Comparison of ENCODE assay signal across 7 cellular contexts in the genomic region with DNA sequence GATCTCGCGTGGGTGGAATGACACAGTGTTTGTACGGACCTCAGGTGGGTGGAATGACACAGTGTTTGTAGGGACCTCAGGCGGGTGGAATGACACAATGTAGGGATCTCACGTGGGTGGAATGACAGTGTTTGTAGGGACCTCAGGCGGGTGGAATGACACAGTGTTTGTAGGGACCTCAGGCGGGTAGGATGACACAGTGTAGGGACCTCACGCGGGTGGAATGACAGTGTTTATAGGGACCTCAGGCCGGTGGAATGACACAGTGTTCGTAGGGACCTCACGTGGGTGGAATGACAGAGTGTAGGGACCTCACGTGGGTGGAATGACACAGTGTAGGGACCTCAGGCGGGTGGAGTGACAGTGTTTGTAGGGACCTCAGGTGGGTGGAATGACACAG. TPM values are rescaled to one million over a fixed set of nuclear protein-coding genes. Genes with fewer than 3 reads are reported as not detected.
A peak's percentile ranks its signal among the peaks of the same experiment; 100 is the strongest.
DNase-seq lines count a peak whose midpoint lies in the region; ATAC-seq and TF ChIP-seq lines count a peak whose summit lies in the region.
"Not testable (repeated sequence)": the region's sequence is repeated elsewhere in the genome, so short reads cannot be mapped to it uniquely, and the experiment has no call there.

No MANE protein-coding gene starts in this region.

- ATAC-seq in CD4-positive, alpha-beta T cell (ENCODE audit: poor library complexity); naive thymus-derived CD4-positive, alpha-beta T cell; stimulated activated memory B cell treated with anti-CD40 and anti-IgM and Interleukin-4, amounts not matched to agents 10 μg/mL and 1 μg/mL and 100 μg/mL, for 72 hours: not testable (repeated sequence)

- not testable (repeated sequence) for H3K27me3 ChIP-seq in CD4-positive, alpha-beta T cell (ENCODE audit: control insufficient read depth, insufficient read depth, low read length); naive thymus-derived CD4-positive, alpha-beta T cell (ENCODE audit: control insufficient read depth in 2 of 2, insufficient read depth in 2 of 2, low read length in 2 of 2)

- H3K36me3 ChIP-seq in naive thymus-derived CD4-positive, alpha-beta T cell (ENCODE audit: control insufficient read depth in 2 of 3, insufficient read depth in 3 of 3, low read length in 3 of 3): not testable (repeated sequence)

- not testable (repeated sequence) for H3K27me3 Mint-ChIP-seq in CD4-positive, alpha-beta T cell; activated T-helper 1 cell treated with anti-CD3 and anti-CD28 coated beads, Interleukin-12 subunit alpha, Interleukin-12 subunit beta, Interleukin-2, Interleukin-4 antibody, amounts not matched to agents 30 ng/mL and 10 ng/mL and 1 ng/mL, durations not matched to agents 14 hours and 24 hours and 36 hours (ENCODE audit: insufficient read depth); activated naive CD4-positive, alpha-beta T cell treated with anti-CD3 and anti-CD28 coated beads, Interleukin-2, amount 50 U/mL, for 24 hours; MCF 10A (ENCODE audit: insufficient read depth, unreplicated experiment); naive thymus-derived CD4-positive, alpha-beta T cell; stimulated activated memory B cell treated with anti-CD40 and anti-IgM and Interleukin-4, amounts not matched to agents 10 μg/mL and 1 μg/mL and 100 μg/mL, for 72 hours

- intact Hi-C loops in CD4-positive, alpha-beta T cell (cut with DNase I, micrococcal nuclease); activated T-helper 1 cell treated with anti-CD3 and anti-CD28 coated beads, Interleukin-12 subunit alpha, Interleukin-12 subunit beta, Interleukin-2, Interleukin-4 antibody, amounts not matched to agents 30 ng/mL and 10 ng/mL and 1 ng/mL, durations not matched to agents 14 hours and 24 hours and 36 hours (cut with micrococcal nuclease); MCF 10A (cut with micrococcal nuclease); naive thymus-derived CD4-positive, alpha-beta T cell (cut with micrococcal nuclease): not testable (repeated sequence)

- CTCF ChIA-PET in CD4-positive, alpha-beta T cell (lab: Charles Lee); MCF 10A (lab: Yijun Ruan, JAX); naive thymus-derived CD4-positive, alpha-beta T cell (lab: Charles Lee): not testable (repeated sequence)

- not testable (repeated sequence) for H3K27ac ChIP-seq in CD4-positive, alpha-beta T cell (ENCODE audit: low read depth, low read length); naive thymus-derived CD4-positive, alpha-beta T cell (ENCODE audit: low read depth, low read length)

- peaks cover 15% of the 10 kb centered on the region for H3K36me3 Mint-ChIP-seq in CD4-positive, alpha-beta T cell (ENCODE audit: low read depth)
- peaks cover 48% of the 10 kb centered on the region for H3K36me3 Mint-ChIP-seq in activated T-helper 1 cell treated with anti-CD3 and anti-CD28 coated beads, Interleukin-12 subunit alpha, Interleukin-12 subunit beta, Interleukin-2, Interleukin-4 antibody, amounts not matched to agents 30 ng/mL and 10 ng/mL and 1 ng/mL, durations not matched to agents 14 hours and 24 hours and 36 hours (ENCODE audit: low read depth)
- peaks cover 29% of the 10 kb centered on the region for H3K36me3 Mint-ChIP-seq in activated naive CD4-positive, alpha-beta T cell treated with anti-CD3 and anti-CD28 coated beads, Interleukin-2, amount 50 U/mL, for 24 hours
- H3K36me3 Mint-ChIP-seq in MCF 10A (ENCODE audit: insufficient read depth, unreplicated experiment): not testable (repeated sequence)
- peaks cover 0 to 45% (median 6%) of the 10 kb centered on the region in 5 donors for H3K36me3 Mint-ChIP-seq in naive thymus-derived CD4-positive, alpha-beta T cell
- peaks cover 44% of the 10 kb centered on the region for H3K36me3 Mint-ChIP-seq in stimulated activated memory B cell treated with anti-CD40 and anti-IgM and Interleukin-4, amounts not matched to agents 10 μg/mL and 1 μg/mL and 100 μg/mL, for 72 hours

- H3K9me3 ChIP-seq in CD4-positive, alpha-beta T cell (ENCODE audit: control insufficient read depth, low read length); naive thymus-derived CD4-positive, alpha-beta T cell (ENCODE audit: control insufficient read depth in 2 of 3, low read length in 3 of 3): not testable (repeated sequence)

- H3K4me1 Mint-ChIP-seq in CD4-positive, alpha-beta T cell (ENCODE audit: low read depth): peaks cover 76% of the 10 kb centered on the region
- peaks cover 51% of the 10 kb centered on the region for H3K4me1 Mint-ChIP-seq in activated T-helper 1 cell treated with anti-CD3 and anti-CD28 coated beads, Interleukin-12 subunit alpha, Interleukin-12 subunit beta, Interleukin-2, Interleukin-4 antibody, amounts not matched to agents 30 ng/mL and 10 ng/mL and 1 ng/mL, durations not matched to agents 14 hours and 24 hours and 36 hours (ENCODE audit: low read depth)
- peaks cover 81% of the 10 kb centered on the region for H3K4me1 Mint-ChIP-seq in activated naive CD4-positive, alpha-beta T cell treated with anti-CD3 and anti-CD28 coated beads, Interleukin-2, amount 50 U/mL, for 24 hours
- H3K4me1 Mint-ChIP-seq in MCF 10A (ENCODE audit: insufficient read depth, unreplicated experiment): peaks cover 42% of the 10 kb centered on the region
- peaks cover 40 to 94% (median 79%) of the 10 kb centered on the region in 7 donors for H3K4me1 Mint-ChIP-seq in naive thymus-derived CD4-positive, alpha-beta T cell
- H3K4me1 Mint-ChIP-seq in stimulated activated memory B cell treated with anti-CD40 and anti-IgM and Interleukin-4, amounts not matched to agents 10 μg/mL and 1 μg/mL and 100 μg/mL, for 72 hours: peaks cover 68% of the 10 kb centered on the region

- H3K4me1 ChIP-seq in naive thymus-derived CD4-positive, alpha-beta T cell (ENCODE audit: control insufficient read depth in 2 of 2, insufficient read depth in 2 of 2, low read length in 2 of 2): peaks cover 0 to 24% of the 10 kb centered on the region in 2 donors

- not testable (repeated sequence) for DNase-seq in CD4-positive, alpha-beta T cell; activated T-helper 1 cell treated with anti-CD3 and anti-CD28 coated beads, Interleukin-12 subunit alpha, Interleukin-12 subunit beta, Interleukin-2, Interleukin-4 antibody, amounts not matched to agents 30 ng/mL and 10 ng/mL and 1 ng/mL, durations not matched to agents 14 hours and 24 hours and 36 hours (ENCODE audit: low spot score); MCF 10A (ENCODE audit: unreplicated experiment); naive thymus-derived CD4-positive, alpha-beta T cell
- DNase-seq in activated CD4-positive, alpha-beta T cell treated with anti-CD3 and anti-CD28 coated beads for 48 hours: peak; percentile 60

- H3K27ac Mint-ChIP-seq in CD4-positive, alpha-beta T cell: peak overlapping the region; percentile 68
- H3K27ac Mint-ChIP-seq in activated T-helper 1 cell treated with anti-CD3 and anti-CD28 coated beads, Interleukin-12 subunit alpha, Interleukin-12 subunit beta, Interleukin-2, Interleukin-4 antibody, amounts not matched to agents 30 ng/mL and 10 ng/mL and 1 ng/mL, durations not matched to agents 14 hours and 24 hours and 36 hours: peak overlapping the region; percentile 87
- H3K27ac Mint-ChIP-seq in activated naive CD4-positive, alpha-beta T cell treated with anti-CD3 and anti-CD28 coated beads, Interleukin-2, amount 50 U/mL, for 24 hours: peak overlapping the region; percentile 83
- H3K27ac Mint-ChIP-seq in MCF 10A (ENCODE audit: low read depth, unreplicated experiment): peak overlapping the region; percentile 59
- H3K27ac Mint-ChIP-seq in naive thymus-derived CD4-positive, alpha-beta T cell: peak overlapping the region in 5 of 9 donors; percentile 4 to 77 (median 46)
- peak overlapping the region; percentile 79 for H3K27ac Mint-ChIP-seq in stimulated activated memory B cell treated with anti-CD40 and anti-IgM and Interleukin-4, amounts not matched to agents 10 μg/mL and 1 μg/mL and 100 μg/mL, for 72 hours

- BruUV-seq in MCF 10A (replicated peaks; lab: Mats Ljungman, UMichigan): not testable (repeated sequence)

- H3K4me3 ChIP-seq in naive thymus-derived CD4-positive, alpha-beta T cell (ENCODE audit: low read length): not testable (repeated sequence)

- POLR2A ChIA-PET in CD4-positive, alpha-beta T cell (lab: Charles Lee); MCF 10A (lab: Yijun Ruan, JAX); naive thymus-derived CD4-positive, alpha-beta T cell (lab: Charles Lee): not testable (repeated sequence)

- TF ChIP-seq CTCF in CD4-positive, alpha-beta T cell (IDR thresholded peaks at IDR 0.05); MCF 10A (IDR thresholded peaks at IDR 0.05; ENCODE audit: unreplicated experiment): not testable (repeated sequence)

- H3K9me3 Mint-ChIP-seq in CD4-positive, alpha-beta T cell; activated naive CD4-positive, alpha-beta T cell treated with anti-CD3 and anti-CD28 coated beads, Interleukin-2, amount 50 U/mL, for 24 hours; MCF 10A (ENCODE audit: unreplicated experiment); stimulated activated memory B cell treated with anti-CD40 and anti-IgM and Interleukin-4, amounts not matched to agents 10 μg/mL and 1 μg/mL and 100 μg/mL, for 72 hours: not testable (repeated sequence)
- peaks cover 47% of the 10 kb centered on the region for H3K9me3 Mint-ChIP-seq in activated T-helper 1 cell treated with anti-CD3 and anti-CD28 coated beads, Interleukin-12 subunit alpha, Interleukin-12 subunit beta, Interleukin-2, Interleukin-4 antibody, amounts not matched to agents 30 ng/mL and 10 ng/mL and 1 ng/mL, durations not matched to agents 14 hours and 24 hours and 36 hours
- peaks cover 0 to 21% (median 0%) of the 10 kb centered on the region in 11 donors for H3K9me3 Mint-ChIP-seq in naive thymus-derived CD4-positive, alpha-beta T cell

- not testable (repeated sequence) for H3K4me3 Mint-ChIP-seq in CD4-positive, alpha-beta T cell; activated T-helper 1 cell treated with anti-CD3 and anti-CD28 coated beads, Interleukin-12 subunit alpha, Interleukin-12 subunit beta, Interleukin-2, Interleukin-4 antibody, amounts not matched to agents 30 ng/mL and 10 ng/mL and 1 ng/mL, durations not matched to agents 14 hours and 24 hours and 36 hours; activated naive CD4-positive, alpha-beta T cell treated with anti-CD3 and anti-CD28 coated beads, Interleukin-2, amount 50 U/mL, for 24 hours; MCF 10A (ENCODE audit: unreplicated experiment); stimulated activated memory B cell treated with anti-CD40 and anti-IgM and Interleukin-4, amounts not matched to agents 10 μg/mL and 1 μg/mL and 100 μg/mL, for 72 hours
- peak overlapping the region in 3 of 10 donors; percentile 16 to 38 (median 22) for H3K4me3 Mint-ChIP-seq in naive thymus-derived CD4-positive, alpha-beta T cell

RNA-seq across cellular contexts. Expression of a gene that starts 18.7 kb away (rescaled TPM):
- 10 to 100 TPM; 32.6 to 32.9 TPM for total RNA-seq in CD4-positive, alpha-beta T cell
- 37.6 and 38.4 TPM in 2 replicates for total RNA-seq in activated T-helper 1 cell treated with anti-CD3 and anti-CD28 coated beads, Interleukin-12 subunit alpha, Interleukin-12 subunit beta, Interleukin-2, Interleukin-4 antibody, amounts not matched to agents 30 ng/mL and 10 ng/mL and 1 ng/mL, durations not matched to agents 14 hours and 24 hours and 36 hours
- total RNA-seq in MCF 10A (2022): 34.9 and 35.5 TPM in 2 replicates
- 10 to 100 TPM; 37.1 to 61.3 (median 40.1) TPM for total RNA-seq in naive thymus-derived CD4-positive, alpha-beta T cell
- 10 to 100 TPM; 35.0 to 47.4 TPM for polyA plus RNA-seq in naive thymus-derived CD4-positive, alpha-beta T cell
